ENCODE assay signal across 20 cellular contexts in genomic region chr15:58222698-58223097, GRCh38.
DNase-seq lines count a peak whose midpoint lies in the region; ATAC-seq, FAIRE-seq and TF ChIP-seq lines count a peak whose summit lies in the region.
"Had no signal": no experiment of that assay in that cellular context is flagged by ENCODE, and none has a peak within 500 bp of the region (broad histone marks: within the 10 kb centered on the region; RNA-seq: fewer than 3 reads in every experiment).

No MANE protein-coding gene starts in this region.

- H3K27ac ChIP-seq in AG04450 (ENCODE audit: low read depth, low read length) (no peak overlapping the region), SJCRH30 (peak overlapping the region; percentile 1; the same call in 1 of the 2 replicates), foreskin keratinocyte (no peak overlapping the region), left lung (no peak overlapping the region)
- H3K27ac ChIP-seq: RWPE1, upper lobe of right lung had no signal

- POLR2A ChIA-PET in AG04450 (lab: Yijun Ruan, JAX), result interaction anchor here (0.9 kb wide), 1 partner anchor 548 kb away, joined by 3 read pairs; the partner anchor contains the start of gene MINDY2

- CTCF ChIA-PET in AG04450 (lab: Charles Lee), result interaction anchor here (1.2 to 3.1 kb wide), 2 partner anchors 9 to 548 kb away, joined by 3 to 13 read pairs; partner anchors contain the start of gene MINDY2

- ATAC-seq in foreskin keratinocyte (no peak), HG03378 (IDR thresholded peaks at IDR 0.05; ENCODE audit: unreplicated experiment) (no peak), left lung (no peak)
- ATAC-seq: activated CD4-positive, alpha-beta T cell treated with anti-CD3 and anti-CD28 coated beads for 36 hours; stimulated activated memory B cell treated with anti-CD40 and anti-IgM and Interleukin-4, amounts not matched to agents 10 μg/mL and 1 μg/mL and 100 μg/mL, for 72 hours; T-helper 17 cell; upper lobe of right lung had no signal

- H3K9me3 ChIP-seq in AG04450 (ENCODE audit: control insufficient read depth, insufficient read depth, low read length), result no peaks in the 10 kb centered on the region
- no peaks in the 10 kb centered on the region for H3K9me3 ChIP-seq in SJCRH30 (replicated peaks)
- H3K9me3 ChIP-seq in left lung, result peaks cover 0 to 5% of the 10 kb centered on the region in 2 donors
- H3K9me3 ChIP-seq: upper lobe of right lung had no signal

- H3K4me1 ChIP-seq in SJCRH30, result peaks cover 25% of the 10 kb centered on the region
- no peaks in the 10 kb centered on the region for H3K4me1 ChIP-seq in foreskin keratinocyte
- no peaks in the 10 kb centered on the region for H3K4me1 ChIP-seq in left lung
- H3K4me1 ChIP-seq: upper lobe of right lung had no signal

- FAIRE-seq in frontal cortex (lab: Jason Lieb, UNC), result no peak
- FAIRE-seq: bronchial epithelial cell had no signal

- DNase-seq in AG04450 (ENCODE audit: low read depth, low spot score) (no peak), GM03348 (ENCODE audit: low spot score) (peak; percentile 52), SJCRH30 (peak in 1 of 2 experiments; percentile 53), foreskin keratinocyte (peak in 1 of 2 donors; percentile 18), D341Med (ENCODE audit: low spot score) (no peak), frontal cortex (ENCODE audit: low spot score in 2 of 2) (no peak), left lung (no peak)
- DNase-seq: activated CD4-positive, alpha-beta T cell treated with anti-CD3 and anti-CD28 coated beads for 36 hours; activated naive CD4-positive, alpha-beta T cell treated with anti-CD3 and anti-CD28 coated beads for 36 hours; effector CD4-positive, alpha-beta T cell; foreskin melanocyte; NCI-H1694; NCI-H526; T-helper 17 cell; upper lobe of right lung had no signal

- TF ChIP-seq CTCF in AG04450 (IDR thresholded peaks at IDR 0.05; ENCODE audit: low read depth, low read length) (0 out of 2 replicates have a peak, but pooled peaks have one; percentile 5), foreskin keratinocyte (conservative IDR thresholded peaks at IDR 0.05) (peak; percentile 50), left lung (IDR thresholded peaks at IDR 0.05) (no peak)

- no peaks in the 10 kb centered on the region for H3K27me3 ChIP-seq in AG04450 (ENCODE audit: control insufficient read depth, insufficient read depth, low read length)
- H3K27me3 ChIP-seq in SJCRH30, result no peaks in the 10 kb centered on the region
- H3K27me3 ChIP-seq in foreskin keratinocyte, result no peaks in the 10 kb centered on the region
- H3K27me3 ChIP-seq in left lung, result no peaks in the 10 kb centered on the region
- H3K27me3 ChIP-seq: upper lobe of right lung had no signal

- intact Hi-C loops in left lung (cut with DNase I), result no loop called here

- H3K4me3 ChIP-seq in AG04450 (ENCODE audit: low read depth, low read length) (no peak overlapping the region), SJCRH30 (no peak overlapping the region), left lung (no peak overlapping the region)
- H3K4me3 ChIP-seq: skin epidermis, upper lobe of right lung had no signal

- H3K36me3 ChIP-seq in SJCRH30 (no peaks in the 10 kb centered on the region), left lung (no peaks in the 10 kb centered on the region)
- H3K36me3 ChIP-seq: upper lobe of right lung had no signal

Comparison
In these comparisons a context has a peak if more than half of its experiments do, and no peak if none do; other contexts are left out.
1. CTCF ChIP-seq: peak in AG04450 (single experiment) and foreskin keratinocyte (single experiment); none in left lung (0 of 2).